24 cellular contexts compared by ENCODE assay signal in genomic region chr20:57291003-57291402, GRCh38. TPM values are rescaled to one million over a fixed set of nuclear protein-coding genes. Genes with fewer than 3 reads are reported as not detected.
DNase-seq lines count a peak whose midpoint lies in the region; ATAC-seq and TF ChIP-seq lines count a peak whose summit lies in the region.
"Had no signal": no experiment of that assay in that cellular context is flagged by ENCODE, and none has a peak within 500 bp of the region (broad histone marks: within the 10 kb centered on the region; RNA-seq: fewer than 3 reads in every experiment).

No MANE protein-coding gene starts in this region.

- no peak overlapping the region for H3K27ac ChIP-seq in left lung
- H3K27ac ChIP-seq: pancreas, tibial nerve had no signal

- H3K27me3 Mint-ChIP-seq in WTC11 (ENCODE audit: low read depth), result peaks cover 4% of the 10 kb centered on the region

- no peaks in the 10 kb centered on the region for H3K9me3 Mint-ChIP-seq in WTC11
- H3K9me3 Mint-ChIP-seq: activated CD4-positive, alpha-beta memory T cell treated with anti-CD3 and anti-CD28 coated beads, Interleukin-2, amount 10 ng/mL, durations not matched to agents 7 days and 5 days; CD8-positive, alpha-beta memory T cell had no signal

- peak; percentile 94 for ATAC-seq in WTC11
- no peak for ATAC-seq in GM19035 (IDR thresholded peaks at IDR 0.05; ENCODE audit: unreplicated experiment)
- no peak for ATAC-seq in left lung
- ATAC-seq: pancreas had no signal

- H3K27me3 ChIP-seq in left lung, result peaks cover 4 to 84% of the 10 kb centered on the region in 2 donors
- H3K27me3 ChIP-seq: tibial nerve had no signal

- no peaks in the 10 kb centered on the region for H3K9me3 ChIP-seq in left lung
- H3K9me3 ChIP-seq: pancreas, tibial nerve had no signal

- CTCF ChIA-PET in WTC11 (lab: Charles Lee), result interaction anchor here (0.6 to 2.6 kb wide), 17 partner anchors 9 to 199 kb away, joined by 3 to 11 read pairs (median 5); partner anchors contain the start of gene SPO11

- DNase-seq in WTC11 (ENCODE audit: low spot score) (peak; percentile 66), left kidney (ENCODE audit: low read depth, low spot score) (peak; percentile 40), HUDEP-2 (lab: John Stamatoyannopoulos, UW; ENCODE audit: unreplicated experiment in 76 of 76) (no peak), left lung (no peak)
- DNase-seq: activated CD4-positive, alpha-beta memory T cell treated with anti-CD3 and anti-CD28 coated beads, Interleukin-2, amount 10 ng/mL, durations not matched to agents 7 days and 5 days; activated naive CD4-positive, alpha-beta T cell treated with Interleukin-2 at 50 U/mL for 16 hours; activated T-cell treated with anti-CD3 and anti-CD28 coated beads, Interleukin-2, amount 50 U/mL, for 1 hour; CD8-positive, alpha-beta memory T cell; effector memory CD4-positive, alpha-beta T cell; immature natural killer cell; Kasumi-1; NCI-H1417 treated with DMSO at 0.1 percent for 48 hours; NCI-H82; pancreas; stimulated activated naive CD4-positive, alpha-beta T cell had no signal

- H3K36me3 ChIP-seq in left lung, result no peaks in the 10 kb centered on the region
- H3K36me3 ChIP-seq: pancreas, tibial nerve had no signal

- no peak overlapping the region for H3K4me3 ChIP-seq in left lung
- H3K4me3 ChIP-seq: pancreas, tibial nerve had no signal

- intact Hi-C loops in left lung (cut with DNase I), result no loop called here

- no peaks in the 10 kb centered on the region for H3K4me1 ChIP-seq in left lung
- H3K4me1 ChIP-seq: pancreas had no signal

- peaks cover 47% of the 10 kb centered on the region for H3K4me1 Mint-ChIP-seq in WTC11
- H3K4me1 Mint-ChIP-seq: activated CD4-positive, alpha-beta memory T cell treated with anti-CD3 and anti-CD28 coated beads, Interleukin-2, amount 10 ng/mL, durations not matched to agents 7 days and 5 days; CD8-positive, alpha-beta memory T cell; immature natural killer cell had no signal

- no peaks in the 10 kb centered on the region for H3K36me3 Mint-ChIP-seq in WTC11
- H3K36me3 Mint-ChIP-seq: CD8-positive, alpha-beta memory T cell; immature natural killer cell had no signal

- TF ChIP-seq CTCF in GM12872 (IDR thresholded peaks at IDR 0.05; ENCODE audit: insufficient read depth, low read depth, low read length) (0 out of 3 replicates have a peak, but pooled peaks have one; percentile 12), LNCAP (IDR thresholded peaks at IDR 0.05) (peak; percentile 28; the same call in 1 of the 2 replicates), WTC11 (IDR thresholded peaks at IDR 0.05) (0 out of 2 replicates have a peak, but pooled peaks have one; percentile 30), left lung (IDR thresholded peaks at IDR 0.05) (no peak)

- no peak overlapping the region for H3K4me3 Mint-ChIP-seq in WTC11
- H3K4me3 Mint-ChIP-seq: activated CD4-positive, alpha-beta memory T cell treated with anti-CD3 and anti-CD28 coated beads, Interleukin-2, amount 10 ng/mL, durations not matched to agents 7 days and 5 days; CD8-positive, alpha-beta memory T cell; immature natural killer cell had no signal

- no peak overlapping the region for H3K27ac Mint-ChIP-seq in WTC11
- H3K27ac Mint-ChIP-seq: activated CD4-positive, alpha-beta memory T cell treated with anti-CD3 and anti-CD28 coated beads, Interleukin-2, amount 10 ng/mL, durations not matched to agents 7 days and 5 days; CD8-positive, alpha-beta memory T cell; immature natural killer cell had no signal

- POLR2A ChIA-PET in WTC11 (lab: Charles Lee), result interaction anchor here (0.6 kb wide), 1 partner anchor 11 kb away, joined by 3 read pairs; no protein-coding TSS in a partner anchor

TF ChIP-seq in WTC11, 78 proteins besides CTCF, POLR2A, EP300 and RAD21 (continues in another document):
- TF ChIP-seq, protein P1, sequence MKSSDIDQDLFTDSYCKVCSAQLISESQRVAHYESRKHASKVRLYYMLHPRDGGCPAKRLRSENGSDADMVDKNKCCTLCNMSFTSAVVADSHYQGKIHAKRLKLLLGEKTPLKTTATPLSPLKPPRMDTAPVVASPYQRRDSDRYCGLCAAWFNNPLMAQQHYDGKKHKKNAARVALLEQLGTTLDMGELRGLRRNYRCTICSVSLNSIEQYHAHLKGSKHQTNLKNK (CRISPR knock-in tag; IDR thresholded peaks at IDR 0.05), result no peak
- TF ChIP-seq NFATC4 (CRISPR knock-in tag; IDR thresholded peaks at IDR 0.05) (no peak), GRHL2 (CRISPR knock-in tag; IDR thresholded peaks at IDR 0.05; ENCODE audit: insufficient replicate concordance, severe bottlenecking) (no peak), ZNF219 (CRISPR knock-in tag; IDR thresholded peaks at IDR 0.05; ENCODE audit: borderline replicate concordance) (no peak), PRDM15 (CRISPR knock-in tag; IDR thresholded peaks at IDR 0.05) (no peak), MAX (CRISPR knock-in tag; IDR thresholded peaks at IDR 0.05) (no peak)
- TF ChIP-seq, protein P2, sequence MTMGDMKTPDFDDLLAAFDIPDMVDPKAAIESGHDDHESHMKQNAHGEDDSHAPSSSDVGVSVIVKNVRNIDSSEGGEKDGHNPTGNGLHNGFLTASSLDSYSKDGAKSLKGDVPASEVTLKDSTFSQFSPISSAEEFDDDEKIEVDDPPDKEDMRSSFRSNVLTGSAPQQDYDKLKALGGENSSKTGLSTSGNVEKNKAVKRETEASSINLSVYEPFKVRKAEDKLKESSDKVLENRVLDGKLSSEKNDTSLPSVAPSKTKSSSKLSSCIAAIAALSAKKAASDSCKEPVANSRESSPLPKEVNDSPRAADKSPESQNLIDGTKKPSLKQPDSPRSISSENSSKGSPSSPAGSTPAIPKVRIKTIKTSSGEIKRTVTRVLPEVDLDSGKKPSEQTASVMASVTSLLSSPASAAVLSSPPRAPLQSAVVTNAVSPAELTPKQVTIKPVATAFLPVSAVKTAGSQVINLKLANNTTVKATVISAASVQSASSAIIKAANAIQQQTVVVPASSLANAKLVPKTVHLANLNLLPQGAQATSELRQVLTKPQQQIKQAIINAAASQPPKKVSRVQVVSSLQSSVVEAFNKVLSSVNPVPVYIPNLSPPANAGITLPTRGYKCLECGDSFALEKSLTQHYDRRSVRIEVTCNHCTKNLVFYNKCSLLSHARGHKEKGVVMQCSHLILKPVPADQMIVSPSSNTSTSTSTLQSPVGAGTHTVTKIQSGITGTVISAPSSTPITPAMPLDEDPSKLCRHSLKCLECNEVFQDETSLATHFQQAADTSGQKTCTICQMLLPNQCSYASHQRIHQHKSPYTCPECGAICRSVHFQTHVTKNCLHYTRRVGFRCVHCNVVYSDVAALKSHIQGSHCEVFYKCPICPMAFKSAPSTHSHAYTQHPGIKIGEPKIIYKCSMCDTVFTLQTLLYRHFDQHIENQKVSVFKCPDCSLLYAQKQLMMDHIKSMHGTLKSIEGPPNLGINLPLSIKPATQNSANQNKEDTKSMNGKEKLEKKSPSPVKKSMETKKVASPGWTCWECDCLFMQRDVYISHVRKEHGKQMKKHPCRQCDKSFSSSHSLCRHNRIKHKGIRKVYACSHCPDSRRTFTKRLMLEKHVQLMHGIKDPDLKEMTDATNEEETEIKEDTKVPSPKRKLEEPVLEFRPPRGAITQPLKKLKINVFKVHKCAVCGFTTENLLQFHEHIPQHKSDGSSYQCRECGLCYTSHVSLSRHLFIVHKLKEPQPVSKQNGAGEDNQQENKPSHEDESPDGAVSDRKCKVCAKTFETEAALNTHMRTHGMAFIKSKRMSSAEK (CRISPR knock-in tag; IDR thresholded peaks at IDR 0.05; ENCODE audit: borderline replicate concordance), result no peak
- TF ChIP-seq, protein P3, sequence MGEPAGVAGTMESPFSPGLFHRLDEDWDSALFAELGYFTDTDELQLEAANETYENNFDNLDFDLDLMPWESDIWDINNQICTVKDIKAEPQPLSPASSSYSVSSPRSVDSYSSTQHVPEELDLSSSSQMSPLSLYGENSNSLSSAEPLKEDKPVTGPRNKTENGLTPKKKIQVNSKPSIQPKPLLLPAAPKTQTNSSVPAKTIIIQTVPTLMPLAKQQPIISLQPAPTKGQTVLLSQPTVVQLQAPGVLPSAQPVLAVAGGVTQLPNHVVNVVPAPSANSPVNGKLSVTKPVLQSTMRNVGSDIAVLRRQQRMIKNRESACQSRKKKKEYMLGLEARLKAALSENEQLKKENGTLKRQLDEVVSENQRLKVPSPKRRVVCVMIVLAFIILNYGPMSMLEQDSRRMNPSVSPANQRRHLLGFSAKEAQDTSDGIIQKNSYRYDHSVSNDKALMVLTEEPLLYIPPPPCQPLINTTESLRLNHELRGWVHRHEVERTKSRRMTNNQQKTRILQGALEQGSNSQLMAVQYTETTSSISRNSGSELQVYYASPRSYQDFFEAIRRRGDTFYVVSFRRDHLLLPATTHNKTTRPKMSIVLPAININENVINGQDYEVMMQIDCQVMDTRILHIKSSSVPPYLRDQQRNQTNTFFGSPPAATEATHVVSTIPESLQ (CRISPR knock-in tag; IDR thresholded peaks at IDR 0.05), result no peak

RNA-seq across cellular contexts. Expression of gene BMP7, which starts 24.6 kb away (rescaled TPM):
- total RNA-seq in WTC11 (2021), result 39.1 to 40.7 TPM (median 40.0 TPM) in 3 replicates
- total RNA-seq in left lung, result 1 to 10 TPM in 1 of 2 donors, under 1 TPM in 1; 0.67 to 2.5 TPM
- total RNA-seq: activated CD4-positive, alpha-beta memory T cell treated with anti-CD3 and anti-CD28 coated beads, Interleukin-2, amount 10 ng/mL, durations not matched to agents 7 days and 5 days; CD8-positive, alpha-beta memory T cell; chondrocyte; fibroblast of lung; lung microvascular endothelial cell had no signal

RNA-seq across cellular contexts. Expression of gene SPO11, which starts 38.6 kb away (rescaled TPM):
- total RNA-seq in WTC11 (2021), result not detected in 3 replicates
- total RNA-seq in left lung, result not detected
- total RNA-seq: activated CD4-positive, alpha-beta memory T cell treated with anti-CD3 and anti-CD28 coated beads, Interleukin-2, amount 10 ng/mL, durations not matched to agents 7 days and 5 days; CD8-positive, alpha-beta memory T cell; chondrocyte; Daoy; fibroblast of lung; lung microvascular endothelial cell; pancreas; RPMI7951; tibial nerve had no signal

Comparison
In these comparisons a context has a peak if more than half of its experiments do, and no peak if none do; other contexts are left out.
1. CTCF ChIP-seq: peak in GM12872 (single experiment), LNCAP (single experiment) and WTC11 (single experiment); none in left lung (0 of 2).
2. DNase-seq: peak in WTC11 (single experiment) and left kidney (single experiment); none in HUDEP-2 (0 of 76) and left lung (0 of 2).
3. RNA of gene BMP7, which starts 24.6 kb away (total RNA-seq): 39.1 to 40.7 TPM in WTC11; 0.67 to 2.5 TPM in left lung; every median in the first group is over 10 times any median in the second.